ENCODE assay signal across 18 cellular contexts in the genomic region with DNA sequence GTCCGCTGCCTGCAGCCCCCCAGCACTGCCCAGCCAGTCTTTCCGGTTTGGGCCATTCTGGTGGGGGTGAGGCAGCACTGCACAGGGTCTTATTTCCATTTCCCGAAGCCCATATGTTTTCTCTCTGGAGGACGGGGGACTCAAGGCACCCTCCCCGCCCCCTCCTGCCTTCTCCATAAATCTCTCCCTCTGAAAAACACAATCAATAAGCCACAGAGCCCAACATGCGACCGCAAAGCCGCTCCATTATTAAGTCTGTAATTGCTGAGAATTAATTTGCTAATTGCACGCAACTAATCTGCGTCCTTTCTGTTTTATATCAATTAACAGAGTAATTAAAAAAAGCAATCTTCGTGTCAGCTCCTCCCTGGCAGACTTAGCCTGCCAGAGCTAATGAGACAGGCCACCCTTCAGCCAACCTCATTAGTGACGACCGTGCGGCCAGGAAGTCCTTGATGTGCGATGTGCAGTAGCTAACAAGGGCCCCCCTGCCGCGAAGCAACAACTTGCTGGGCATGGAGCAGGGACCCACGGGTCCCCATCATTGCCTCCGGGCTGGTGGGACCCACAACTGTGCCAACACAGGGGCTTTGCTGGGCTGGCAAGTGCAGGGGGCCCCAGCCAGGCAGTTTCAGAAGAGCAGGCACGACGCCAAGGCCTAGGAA.
DNase-seq lines count a peak whose midpoint lies in the region; ATAC-seq and TF ChIP-seq lines count a peak whose summit lies in the region.
"Had no signal": no experiment of that assay in that cellular context is flagged by ENCODE, and none has a peak within 500 bp of the region (broad histone marks: within the 10 kb centered on the region; RNA-seq: fewer than 3 reads in every experiment).

No MANE protein-coding gene starts in this region.

- no peak overlapping the region for H3K4me3 ChIP-seq in heart left ventricle
- H3K4me3 ChIP-seq: BLaER1, Peyer's patch had no signal

- no peak for TF ChIP-seq POLR2A in heart left ventricle (IDR thresholded peaks at IDR 0.05)

- H3K9me3 ChIP-seq in heart left ventricle = peaks cover 0 to 12% (median 0%) of the 10 kb centered on the region in 12 donors
- H3K9me3 ChIP-seq: Peyer's patch had no signal

- no peaks in the 10 kb centered on the region for H3K36me3 ChIP-seq in heart left ventricle
- H3K36me3 ChIP-seq: BLaER1, Peyer's patch had no signal

- peaks cover 0 to 45% (median 9%) of the 10 kb centered on the region in 9 donors for H3K27me3 ChIP-seq in heart left ventricle
- H3K27me3 ChIP-seq: BLaER1, Peyer's patch had no signal

- 69 to 75% (median 74%) methylated on average over 19 to 21 of the region's 21 CpGs for WGBS in heart left ventricle, 4 donors

- H3K4me1 Mint-ChIP-seq in endothelial cell (ENCODE audit: unreplicated experiment) = no peaks in the 10 kb centered on the region
- H3K4me1 Mint-ChIP-seq: CD4-positive, alpha-beta memory T cell had no signal

- TF ChIP-seq CTCF in heart left ventricle (IDR thresholded peaks at IDR 0.05) (no peak), endothelial cell (IDR thresholded peaks at IDR 0.05; ENCODE audit: unreplicated experiment) (no peak)

- H3K9me3 Mint-ChIP-seq in endothelial cell (ENCODE audit: unreplicated experiment) = no peaks in the 10 kb centered on the region
- H3K9me3 Mint-ChIP-seq: CD4-positive, alpha-beta memory T cell; T-cell had no signal

- peaks cover 18% of the 10 kb centered on the region for H3K27me3 Mint-ChIP-seq in endothelial cell (ENCODE audit: unreplicated experiment)

- H3K4me3 Mint-ChIP-seq in endothelial cell (ENCODE audit: unreplicated experiment) = peak overlapping the region; percentile 11
- H3K4me3 Mint-ChIP-seq: CD4-positive, alpha-beta memory T cell; T-cell had no signal

- no peaks in the 10 kb centered on the region for H3K4me1 ChIP-seq in heart left ventricle
- H3K4me1 ChIP-seq: Peyer's patch had no signal

- intact Hi-C loops in heart left ventricle (cut with DNase I) = no loop called here
- intact Hi-C loops in cardiac septum (cut with DNase I) = no loop called here

- ATAC-seq in heart left ventricle (no peak), HG02798 (IDR thresholded peaks at IDR 0.05; ENCODE audit: poor library complexity, unreplicated experiment) (no peak), GM18909 (IDR thresholded peaks at IDR 0.05; ENCODE audit: poor library complexity, unreplicated experiment) (no peak)
- ATAC-seq: T-cell had no signal

- no peak overlapping the region for H3K27ac ChIP-seq in heart left ventricle
- H3K27ac ChIP-seq: BLaER1, Peyer's patch had no signal

- DNase-seq in heart left ventricle = peak in 3 of 5 donors; percentile 5 to 29 (median 6)
- no peak for DNase-seq in cardiac septum (ENCODE audit: low spot score)
- peak; percentile 66 for DNase-seq in NCI-H1105 (lab: John Stamatoyannopoulos, UW)
- no peak for DNase-seq in endothelial cell (ENCODE audit: low spot score)
- peak; percentile 85 for DNase-seq in retina
- DNase-seq in NCI-H2081 treated with DMSO at 0.1 percent for 48 hours (lab: John Stamatoyannopoulos, UW) = no peak
- DNase-seq: CD4-positive, alpha-beta memory T cell; DMS53; KG1; MV-4-11; NCI-H2081; NK-92 treated with Interleukin-12 subunit alpha and Interleukin-12 subunit beta, amount 100 ng/mL, for 24 hours; Peyer's patch; Right ventricle myocardium superior; T-cell had no signal

- H3K27ac Mint-ChIP-seq in endothelial cell (ENCODE audit: unreplicated experiment) = no peak overlapping the region
- H3K27ac Mint-ChIP-seq: CD4-positive, alpha-beta memory T cell; T-cell had no signal

- H3K36me3 Mint-ChIP-seq in endothelial cell (ENCODE audit: low read depth, unreplicated experiment) = no peaks in the 10 kb centered on the region
- H3K36me3 Mint-ChIP-seq: CD4-positive, alpha-beta memory T cell; T-cell had no signal

Comparison
In these comparisons a context has a peak if more than half of its experiments do, and no peak if none do; other contexts are left out.
1. DNase-seq: peak in heart left ventricle (3 of 5), NCI-H1105 (single experiment) and retina (single experiment); none in cardiac septum (single experiment), endothelial cell (single experiment) and NCI-H2081 treated with DMSO at 0.1 percent for 48 hours (single experiment).